Comparison of ENCODE assay signal across 12 cellular contexts in genomic region chr11:111633248-111633647, GRCh38. TPM values are rescaled to one million over a fixed set of nuclear protein-coding genes. Genes with fewer than 3 reads are reported as not detected.
DNase-seq lines count a peak whose midpoint lies in the region; ATAC-seq, FAIRE-seq and TF ChIP-seq lines count a peak whose summit lies in the region.
"Had no signal": no experiment of that assay in that cellular context is flagged by ENCODE, and none has a peak within 500 bp of the region (broad histone marks: within the 10 kb centered on the region; RNA-seq: fewer than 3 reads in every experiment).

No MANE protein-coding gene starts in this region.

- no peak overlapping the region for H3K9ac ChIP-seq in K562 (ENCODE audit: insufficient read depth in 1 of 2, low read depth in 2 of 2, low read length in 2 of 2)

- H2AFZ ChIP-seq in ACC112 (ENCODE audit: low read length, unreplicated experiment) (no peak overlapping the region), K562 (ENCODE audit: low read depth, low read length) (no peak overlapping the region)

- POLR2A ChIA-PET in K562 (lab: Yijun Ruan, JAX), result interaction anchor here (0.6 kb wide), 1 partner anchor 656 kb away, joined by 3 read pairs; no protein-coding TSS in a partner anchor

- no peak for FAIRE-seq in K562 (lab: Jason Lieb, UNC)

- BruUV-seq in K562 (replicated peaks; lab: Mats Ljungman, UMichigan), result no TSS peak

- ATAC-seq in K562 (peak; percentile 45), lower lobe of right lung (peak; percentile 63 to 86), GM21619 (IDR thresholded peaks at IDR 0.05; ENCODE audit: unreplicated experiment) (no peak)

- intact Hi-C loops in K562 (cut with micrococcal nuclease), result no loop called here
- intact Hi-C loops in lower lobe of right lung (cut with DNase I), result no loop called here
- intact Hi-C loops in testis (cut with DNase I; ENCODE audit: low total_unique reads), result no loop called here

- WGBS in K562 (ENCODE audit: insufficient coverage, low coverage, missing lambda C conversion rate), result 43% methylated on average over 3 of the region's 3 CpGs
- 47 to 62% methylated on average over 3 of the region's 3 CpGs for WGBS in testis, 2 donors

- H3K36me3 ChIP-seq in ACC112 (ENCODE audit: insufficient read depth, low read length) (peaks cover 29% of the 10 kb centered on the region), K562 (ENCODE audit: control insufficient read depth, insufficient read depth, low read length) (peaks cover 8% of the 10 kb centered on the region; the same call in 2 of the 3 replicates), lower lobe of right lung (peaks cover 8% of the 10 kb centered on the region), testis (ENCODE audit: low read depth, missing control alignments) (no peaks in the 10 kb centered on the region)

- no peak for TF ChIP-seq RAD21 in K562 (CRISPR knock-in tag; conservative IDR thresholded peaks at IDR 0.05 in 1 of 2, IDR thresholded peaks at IDR 0.05 in 1 of 2)

- in situ Hi-C loops in K562 (cut with MboI), result no loop called here

- no peak for TF ChIP-seq POLR2A in K562 (conservative IDR thresholded peaks at IDR 0.05)
- TF ChIP-seq POLR2A in testis (IDR thresholded peaks at IDR 0.05), result no peak

- H3K9me3 ChIP-seq in K562 (replicated peaks; ENCODE audit: control insufficient read depth, insufficient read depth, low read depth, low read length) (no peaks in the 10 kb centered on the region), lower lobe of right lung (no peaks in the 10 kb centered on the region), testis (no peaks in the 10 kb centered on the region)

- peaks cover 62% of the 10 kb centered on the region for H3K4me1 ChIP-seq in ACC112 (ENCODE audit: control insufficient read depth, insufficient read depth, low read length, unreplicated experiment)
- peaks cover 0 to 3% of the 10 kb centered on the region in 2 experiments; a peak in 2 of 5 replicates for H3K4me1 ChIP-seq in K562 (replicated peaks in 1 of 2; ENCODE audit: control insufficient read depth in 2 of 2, insufficient read depth in 2 of 2, low read length in 2 of 2)
- peaks cover 39% of the 10 kb centered on the region for H3K4me1 ChIP-seq in lower lobe of right lung
- H3K4me1 ChIP-seq in testis, result peaks cover 10% of the 10 kb centered on the region

- no peak overlapping the region for H3K4me2 ChIP-seq in K562 (ENCODE audit: insufficient read depth, low read length)

- H3K27ac ChIP-seq in ACC112 (ENCODE audit: low read depth, low read length), result peak overlapping the region; percentile 71
- peak overlapping the region; percentile 4; the same call in 1 of the 3 replicates for H3K27ac ChIP-seq in K562 (ENCODE audit: extremely low read depth, low read depth, low read length)
- peak overlapping the region; percentile 1 for H3K27ac ChIP-seq in lower lobe of right lung
- H3K27ac ChIP-seq in testis, result no peak overlapping the region

- no peaks in the 10 kb centered on the region for H4K20me1 ChIP-seq in K562 (replicated peaks; ENCODE audit: control insufficient read depth, insufficient read depth, low read length)

- no peak for TF ChIP-seq CTCF in LNCaP clone FGC (IDR thresholded peaks at IDR 0.05; ENCODE audit: control insufficient read depth, extremely low read depth, insufficient read depth)
- TF ChIP-seq CTCF in K562 (IDR thresholded peaks at IDR 0.05 in 2 of 3, conservative IDR thresholded peaks at IDR 0.05 in 1 of 3; ENCODE audit: insufficient read depth in 2 of 3, low read depth in 1 of 3, low read length in 3 of 3), result no peak
- TF ChIP-seq CTCF in lower lobe of right lung (IDR thresholded peaks at IDR 0.05), result no peak
- no peak for TF ChIP-seq CTCF in testis (IDR thresholded peaks at IDR 0.05)

- H3K4me3 ChIP-seq in ACC112 (ENCODE audit: low read depth, low read length) (no peak overlapping the region), LNCaP clone FGC (ENCODE audit: low read depth, low read length) (no peak overlapping the region), K562 (no peak overlapping the region), lower lobe of right lung (no peak overlapping the region), testis (no peak overlapping the region)
- H3K4me3 ChIP-seq: skin epidermis had no signal

- no peaks in the 10 kb centered on the region for H3K27me3 ChIP-seq in ACC112 (ENCODE audit: insufficient read depth, low read length)
- H3K27me3 ChIP-seq in K562 (ENCODE audit: control insufficient read depth in 2 of 2, insufficient read depth in 2 of 2, low read length in 2 of 2), result no peaks in the 10 kb centered on the region
- H3K27me3 ChIP-seq in lower lobe of right lung (ENCODE audit: low read depth), result no peaks in the 10 kb centered on the region
- H3K27me3 ChIP-seq in testis, result no peaks in the 10 kb centered on the region

- TF ChIP-seq EP300 in K562 (IDR thresholded peaks at IDR 0.05; ENCODE audit: low read length), result no peak

- DNase-seq in LNCaP clone FGC (ENCODE audit: low read depth), result peak; percentile 48
- no peak for DNase-seq in K562 (ENCODE audit: extremely low read depth in 1 of 4, low spot score in 3 of 4)
- no peak for DNase-seq in lower lobe of right lung
- no peak for DNase-seq in NCI-H1930 (lab: John Stamatoyannopoulos, UW)
- DNase-seq in NCI-H524 (lab: John Stamatoyannopoulos, UW), result no peak
- no peak for DNase-seq in testis
- DNase-seq: activated naive CD4-positive, alpha-beta T cell; naive B cell; NCI-H526 treated with DMSO at 0.1 percent for 48 hours had no signal

- CTCF ChIA-PET in K562 (lab: Yijun Ruan, JAX; ENCODE audit: low intra/inter-chr PET ratio), result no interaction called here

- no peaks in the 10 kb centered on the region for H3K9me1 ChIP-seq in K562 (ENCODE audit: control insufficient read depth, insufficient read depth, low read length)

- H3K79me2 ChIP-seq in ACC112 (ENCODE audit: control insufficient read depth, insufficient read depth, low read length, unreplicated experiment), result peaks cover 14% of the 10 kb centered on the region
- no peaks in the 10 kb centered on the region for H3K79me2 ChIP-seq in K562 (ENCODE audit: control insufficient read depth, insufficient read depth, low read length)

TF ChIP-seq in K562, 482 proteins besides CTCF, POLR2A, EP300 and RAD21:
- TF ChIP-seq ZSCAN32 (CRISPR knock-in tag; IDR thresholded peaks at IDR 0.05) (no peak), HDAC8 (tag; IDR thresholded peaks at IDR 0.05) (no peak), ZNF764 (CRISPR knock-in tag; IDR thresholded peaks at IDR 0.05; ENCODE audit: low read depth) (no peak), ZNF561 (CRISPR knock-in tag; conservative IDR thresholded peaks at IDR 0.05) (no peak), FOXJ3 (CRISPR knock-in tag; IDR thresholded peaks at IDR 0.05) (no peak), ZNF12 (CRISPR knock-in tag; IDR thresholded peaks at IDR 0.05) (no peak), ZNF398 (CRISPR knock-in tag; IDR thresholded peaks at IDR 0.05) (no peak)

RNA-seq across cellular contexts. Expression of gene SIK2, which starts 31.0 kb away (rescaled TPM):
- 9.4 and 10.0 TPM in 2 replicates for total RNA-seq in K562 (2011; cell fraction: chromatin; rRNA removed; ENCODE audit: low replicate concordance)
- 5.4 and 5.8 TPM in 2 replicates for total RNA-seq in K562 (2011; cell fraction: nucleolus; rRNA removed)
- total RNA-seq in K562 (2011; cell fraction: nucleoplasm; rRNA removed), result 6.8 and 6.9 TPM in 2 replicates
- total RNA-seq in K562 (2014; rRNA removed) (3.4 and 4.1 TPM in 2 replicates), K562 (2014; rRNA removed; fragmentation: Illumina TruSeq; extraction: Trizol) (3.7 and 3.8 TPM in 2 replicates), K562 (2015; rRNA removed; fragmentation: Illumina TruSeq; extraction: Trizol) (4.5 and 4.8 TPM in 2 replicates), K562 (2021) (6.4 and 11.3 TPM in 2 replicates), lower lobe of right lung (26.3 TPM), testis (1 to 10 TPM; 7.6 to 8.9 TPM)
- polyA plus RNA-seq in K562 (2011; rRNA removed) (7.3 and 10.3 TPM in 2 replicates), K562 (2014; fragmentation: Illumina TruSeq; extraction: Trizol) (9.3 and 11.6 TPM in 2 replicates), K562 (2014; fragmentation: Nextera tagmentation; extraction: Ambion mirVana) (under 1 TPM; 0.74 to 0.77 TPM), K562 (2014; rRNA removed) (3.2 and 3.3 TPM in 2 replicates), testis (ENCODE audit: insufficient read depth, low read depth, low replicate concordance) (9.8 TPM)
- polyA plus RNA-seq in K562 (2011; cell fraction: cytosol; rRNA removed), result 7.6 and 7.8 TPM in 2 replicates
- 10.9 and 15.0 TPM in 2 replicates for polyA plus RNA-seq in K562 (2011; cell fraction: nucleus; rRNA removed)
- 5.4 and 7.9 TPM in 2 replicates for polyA plus RNA-seq in K562 (2012)
- 7.6 and 13.0 TPM in 2 replicates for polyA minus RNA-seq in K562 (2011; rRNA and poly(A)+ RNA removed)
- 5.2 and 13.6 TPM in 2 replicates for polyA minus RNA-seq in K562 (2011; cell fraction: cytosol; rRNA and poly(A)+ RNA removed)
- 5.3 and 7.1 TPM in 2 replicates for polyA minus RNA-seq in K562 (2011; cell fraction: nucleus; rRNA and poly(A)+ RNA removed)

Comparison
In these comparisons a context has a peak if more than half of its experiments do, and no peak if none do; other contexts are left out.
1. H3K27ac ChIP-seq: peak in ACC112 (single experiment), K562 (single experiment) and lower lobe of right lung (single experiment); none in testis (0 of 2).